In genomic region chr6:32868257-32868788, GRCh38 we compare ENCODE assay signal across 1 cellular context.
TF ChIP-seq lines count a peak whose summit lies in the region.

No MANE protein-coding gene starts in this region.

TF ChIP-seq in GM12878, 131 proteins besides CTCF, POLR2A, EP300 and RAD21:
- TF ChIP-seq MEF2A (IDR thresholded peaks at IDR 0.05; ENCODE audit: insufficient read depth, low read depth, low read length) (0 out of 2 replicates have a peak, but pooled peaks have one; percentile 28), SMC3 (IDR thresholded peaks at IDR 0.05; ENCODE audit: borderline replicate concordance, low read length) (peak; percentile 86), PKNOX1 (IDR thresholded peaks at IDR 0.05) (0 out of 2 replicates have a peak, but pooled peaks have one; percentile 31), NBN (IDR thresholded peaks at IDR 0.05) (peak; percentile 25; the same call in 1 of the 2 replicates), YY1 (IDR thresholded peaks at IDR 0.05; ENCODE audit: low read depth, low read length) (peak; percentile 56; the same call in 1 of the 2 replicates), HDGF (IDR thresholded peaks at IDR 0.05) (no peak), IKZF2 (IDR thresholded peaks at IDR 0.05) (no peak), NKRF (conservative IDR thresholded peaks at IDR 0.05) (no peak), PAX8 (IDR thresholded peaks at IDR 0.05) (peak; percentile 63; the same call in 1 of the 2 replicates), SMARCA5 (IDR thresholded peaks at IDR 0.05) (peak; percentile 16; the same call in 1 of the 2 replicates), E2F8 (IDR thresholded peaks at IDR 0.05; ENCODE audit: low read depth, partially characterized antibody) (no peak), SKIL (IDR thresholded peaks at IDR 0.05; ENCODE audit: low read depth, poor library complexity, severe bottlenecking) (peak; percentile 15), SIX5 (IDR thresholded peaks at IDR 0.05; ENCODE audit: low read depth, low read length, severe bottlenecking) (no peak), TBL1XR1 (IDR thresholded peaks at IDR 0.05; ENCODE audit: low read depth, low read length) (no peak), BCL3 (IDR thresholded peaks at IDR 0.05; ENCODE audit: borderline replicate concordance, insufficient read depth, low read depth, low read length, poor library complexity, severe bottlenecking) (no peak)
